ENCODE assay signal across 13 cellular contexts in the genomic region with DNA sequence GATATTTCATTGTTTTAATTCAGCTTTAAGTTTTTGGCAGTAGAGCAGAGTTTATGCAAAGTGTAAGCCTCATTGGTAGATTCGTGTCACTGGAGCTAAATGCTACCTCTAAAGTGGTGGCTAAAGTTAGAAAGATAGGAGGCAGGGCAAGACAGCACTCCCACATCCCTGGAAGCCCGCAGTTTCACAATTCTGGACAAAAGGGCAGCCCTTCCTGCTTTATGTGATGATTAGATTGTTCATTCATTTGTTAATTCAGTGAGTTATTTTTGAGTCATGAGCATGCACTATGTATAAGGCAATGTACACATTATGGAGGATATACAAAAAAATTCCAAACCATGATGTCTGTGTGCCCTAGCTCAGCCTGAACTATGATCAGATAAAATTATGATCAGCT.
"Had no signal": no experiment of that assay in that cellular context is flagged by ENCODE, and none has a peak within 500 bp of the region (broad histone marks: within the 10 kb centered on the region; RNA-seq: fewer than 3 reads in every experiment).

No MANE protein-coding gene starts in this region.

- H3K4me3 ChIP-seq: sigmoid colon, suprapubic skin, upper lobe of right lung had no signal

- H3K36me3 ChIP-seq: sigmoid colon, suprapubic skin, upper lobe of right lung had no signal

- H3K4me1 ChIP-seq: sigmoid colon, suprapubic skin, upper lobe of right lung had no signal

- H3K9me3 ChIP-seq: sigmoid colon, suprapubic skin, upper lobe of right lung had no signal

- DNase-seq: activated naive CD4-positive, alpha-beta T cell treated with anti-CD3 and anti-CD28 coated beads, Interleukin-2, amount 10 ng/mL, durations not matched to agents 7 days and 5 days; dermis blood vessel endothelial cell; endodermal cell; mesenchymal stem cell; nephron progenitor cell; sigmoid colon; stimulated activated CD4-positive, alpha-beta T cell treated with anti-CD3 and anti-CD28 coated beads, Interleukin-2, amount 100 ng/mL, for 48 hours; stimulated activated naive CD8-positive, alpha-beta T cell treated with anti-CD3 and anti-CD28 coated beads, Interleukin-15, Interleukin-2, amounts not matched to agents 100 U/mL and 50 U/mL, for 24 hours; T-helper 17 cell; upper lobe of right lung had no signal

- H3K27ac ChIP-seq: sigmoid colon, suprapubic skin, upper lobe of right lung had no signal

- H3K27me3 ChIP-seq: sigmoid colon, suprapubic skin, upper lobe of right lung had no signal

- ATAC-seq: activated CD4-positive, CD25-positive, alpha-beta regulatory T cell treated with anti-CD3 and anti-CD28 coated beads, Interleukin-2, amount 50 U/mL, for 24 hours; left lobe of liver; stimulated activated naive CD8-positive, alpha-beta T cell treated with anti-CD3 and anti-CD28 coated beads, Interleukin-15, Interleukin-2, amounts not matched to agents 100 U/mL and 50 U/mL, for 24 hours; T-helper 17 cell; upper lobe of right lung had no signal
